ENCODE assay signal across 1 cellular context in the genomic region with DNA sequence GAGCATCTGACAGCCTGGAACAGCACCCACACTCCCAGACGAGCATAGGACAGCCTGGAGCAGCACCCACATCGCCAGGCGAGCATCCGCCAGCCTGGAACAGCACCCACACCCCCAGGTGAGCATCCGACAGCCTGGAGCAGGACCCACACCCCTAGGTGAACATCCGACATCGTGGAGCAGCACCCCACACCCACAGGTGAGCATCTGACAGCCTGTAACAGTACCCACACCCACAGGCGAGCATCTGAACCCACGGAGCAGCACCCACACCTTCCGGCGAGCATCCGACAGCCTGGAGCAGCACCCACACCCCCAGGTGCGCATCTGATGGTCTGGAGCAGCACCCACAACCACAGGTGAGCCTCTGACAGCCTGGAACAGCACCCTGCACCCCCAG. TPM values are rescaled to one million over a fixed set of nuclear protein-coding genes. Genes with fewer than 3 reads are reported as not detected.
"Had no signal": no experiment of that assay in that cellular context is flagged by ENCODE, and none has a peak within 500 bp of the region (broad histone marks: within the 10 kb centered on the region; RNA-seq: fewer than 3 reads in every experiment).

No MANE protein-coding gene starts in this region.

RNA-seq across cellular contexts. Expression of a gene that starts 44.0 kb away (rescaled TPM):
- total RNA-seq: cardiac muscle cell had no signal
- polyA plus RNA-seq: cardiac muscle cell had no signal
